In the genomic region with DNA sequence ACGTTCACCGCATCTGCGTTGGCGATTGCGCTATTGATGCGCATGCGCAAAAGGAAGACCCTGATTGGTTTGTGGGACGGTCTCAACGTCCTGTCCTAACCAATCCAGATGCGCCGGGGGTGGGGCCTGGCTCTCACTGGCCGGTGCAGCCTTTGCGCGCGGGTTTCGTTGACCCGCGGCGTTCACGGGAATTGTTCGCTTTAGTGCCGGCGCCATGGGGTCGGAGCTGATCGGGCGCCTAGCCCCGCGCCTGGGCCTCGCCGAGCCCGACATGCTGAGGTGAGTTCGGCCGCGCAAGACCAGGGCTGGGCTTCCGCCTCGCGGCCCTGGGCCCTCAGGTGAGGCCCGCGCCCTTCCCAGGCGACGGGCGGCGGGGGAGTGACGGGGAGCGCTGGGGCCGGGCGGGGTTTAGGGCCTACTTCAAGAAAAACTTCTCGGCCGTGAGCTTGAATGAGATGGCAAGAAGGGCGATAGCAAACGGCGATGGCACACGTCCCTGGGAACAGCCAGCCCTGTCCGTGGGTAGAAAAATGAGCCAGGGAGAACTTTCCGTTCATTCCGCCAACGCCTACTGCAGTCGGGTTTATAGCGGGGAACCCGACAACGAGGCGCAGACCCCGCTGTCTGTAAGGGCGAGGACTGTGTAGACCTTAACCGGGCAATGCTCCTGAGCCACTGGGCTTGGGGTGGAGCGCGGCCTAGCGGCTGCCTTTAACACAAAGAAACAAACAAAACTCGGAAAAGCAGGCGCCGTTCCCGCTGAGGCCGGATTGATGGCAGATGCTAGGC, we compare ENCODE assay signal across 7 cellular contexts.
A peak's percentile ranks its signal among the peaks of the same experiment; 100 is the strongest.
DNase-seq lines count a peak whose midpoint lies in the region; ATAC-seq and TF ChIP-seq lines count a peak whose summit lies in the region.

A gene with protein sequence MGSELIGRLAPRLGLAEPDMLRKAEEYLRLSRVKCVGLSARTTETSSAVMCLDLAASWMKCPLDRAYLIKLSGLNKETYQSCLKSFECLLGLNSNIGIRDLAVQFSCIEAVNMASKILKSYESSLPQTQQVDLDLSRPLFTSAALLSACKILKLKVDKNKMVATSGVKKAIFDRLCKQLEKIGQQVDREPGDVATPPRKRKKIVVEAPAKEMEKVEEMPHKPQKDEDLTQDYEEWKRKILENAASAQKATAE (plus strand): TSS at position 168 of the 789 bp plus-strand sequence. CDS start 47 bp downstream, at position 215.

- peak; percentile 73 for TF ChIP-seq POLR2A in GM18505 (IDR thresholded peaks at IDR 0.05; ENCODE audit: borderline replicate concordance, extremely low read depth, insufficient read depth, insufficient read length)

- in situ Hi-C loops in astrocyte of the cerebellum (cut with HindIII; ENCODE audit: low sequenced_read_pairs) = no loop called here

- peak; percentile 70 for DNase-seq in NCI-H187 treated with DMSO at 0.1 percent for 48 hours (lab: John Stamatoyannopoulos, UW)
- DNase-seq in T-helper 22 cell (ENCODE audit: low read depth) = peak; percentile 95
- DNase-seq in astrocyte of the cerebellum (ENCODE audit: low read depth) = peak; percentile 90
- DNase-seq in hippocampal formation (lab: John Stamatoyannopoulos, UW) = peak; percentile 96 to 97
- DNase-seq in retinal pigment epithelial cell (ENCODE audit: low read depth) = peak; percentile 84

- ATAC-seq in GM18505 (IDR thresholded peaks at IDR 0.05; ENCODE audit: unreplicated experiment) (peak; percentile 72), HG02943 (IDR thresholded peaks at IDR 0.05; ENCODE audit: low read depth, unreplicated experiment) (peak; percentile 70)

- H3K4me3 ChIP-seq in astrocyte of the cerebellum (ENCODE audit: low read depth, low read length) (peak within 1 kb of the TSS; percentile 79), retinal pigment epithelial cell (ENCODE audit: low read length) (peak within 1 kb of the TSS; percentile 90)

- TF ChIP-seq CTCF in astrocyte of the cerebellum (IDR thresholded peaks at IDR 0.05; ENCODE audit: low read depth, low read length, missing control alignments) (peak; percentile 60), retinal pigment epithelial cell (conservative IDR thresholded peaks at IDR 0.05; ENCODE audit: low read depth, low read length) (peak; percentile 64)

Comparison
In these comparisons a context has a peak if more than half of its experiments do, and no peak if none do; other contexts are left out.
1. Peak in every context shown above with its lines: DNase-seq, ATAC-seq and H3K4me3 ChIP-seq.